ENCODE assay signal across 26 cellular contexts in the genomic region with DNA sequence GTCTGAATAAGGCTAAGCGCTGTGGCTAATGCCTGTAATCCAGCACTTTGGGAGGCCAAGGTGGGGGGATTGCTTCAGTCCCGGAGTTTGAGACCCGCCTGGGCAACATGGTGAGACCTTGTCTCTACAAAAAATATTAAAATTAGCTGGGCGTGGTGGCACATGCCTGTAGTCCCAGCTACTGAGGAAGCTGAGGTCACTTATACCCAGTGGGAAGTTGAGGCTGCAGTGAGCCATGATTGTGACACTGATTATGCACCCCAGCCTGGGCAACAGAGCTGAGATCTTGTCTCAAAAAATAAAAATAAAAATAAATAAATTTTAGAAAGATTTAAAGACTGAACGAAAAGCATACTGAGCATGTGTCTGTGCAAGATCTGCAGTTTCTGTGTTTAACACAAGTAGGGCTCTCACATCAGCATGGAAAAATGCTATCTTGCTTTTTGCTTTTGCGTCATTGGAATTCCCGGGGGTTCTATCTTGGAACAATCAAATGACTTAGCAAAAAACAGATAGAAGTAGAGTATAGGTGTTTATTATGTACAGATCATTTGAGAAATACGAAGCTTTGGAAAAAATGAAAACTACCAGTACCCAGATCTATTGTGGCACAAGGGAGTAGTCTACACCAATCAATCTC.
"Had no signal": no experiment of that assay in that cellular context is flagged by ENCODE, and none has a peak within 500 bp of the region (broad histone marks: within the 10 kb centered on the region; RNA-seq: fewer than 3 reads in every experiment).

No MANE protein-coding gene starts in this region.

- H3K9me3 ChIP-seq: body of pancreas, left lung, right lobe of liver, suprapubic skin, tibial artery had no signal

- H3K36me3 Mint-ChIP-seq: activated CD8-positive, alpha-beta memory T cell treated with anti-CD3 and anti-CD28 coated beads, Interleukin-2, amount 10 ng/mL, durations not matched to agents 7 days and 5 days; activated naive CD4-positive, alpha-beta T cell treated with anti-CD3 and anti-CD28 coated beads, Interleukin-2, amount 50 U/mL, for 24 hours; naive B cell; stimulated activated naive B cell treated with anti-CD40 and anti-IgM and Interleukin-4, amounts not matched to agents 10 μg/mL and 1 μg/mL and 100 μg/mL, for 72 hours had no signal

- H3K27ac Mint-ChIP-seq: activated CD4-positive, alpha-beta T cell treated with anti-CD3 and anti-CD28 coated beads for 36 hours; activated CD8-positive, alpha-beta memory T cell treated with anti-CD3 and anti-CD28 coated beads, Interleukin-2, amount 10 ng/mL, durations not matched to agents 7 days and 5 days; activated CD8-positive, alpha-beta T cell treated with anti-CD3 and anti-CD28 coated beads, Interleukin-2, amount 10 ng/mL, durations not matched to agents 7 days and 5 days; activated naive CD4-positive, alpha-beta T cell treated with anti-CD3 and anti-CD28 coated beads, Interleukin-2, amount 50 U/mL, for 24 hours; activated T-helper 2 cell treated with anti-CD3 and anti-CD28 coated beads, Interferon-gamma antibody, Interleukin-2, Interleukin-4, amounts not matched to agents 10 μg/mL and 5 μg/mL and 100 μg/mL, durations not matched to agents 14 hours and 24 hours and 36 hours; effector memory CD8-positive, alpha-beta T cell; naive B cell; stimulated activated naive B cell treated with anti-CD40 and anti-IgM and Interleukin-4, amounts not matched to agents 10 μg/mL and 1 μg/mL and 100 μg/mL, for 72 hours; T-helper 2 cell treated with Interferon-gamma antibody and Interleukin-4, amounts not matched to agents 5 μg/mL and 100 μg/mL, for 36 hours had no signal

- H3K9me3 Mint-ChIP-seq: T-helper 2 cell treated with Interferon-gamma antibody and Interleukin-4, amounts not matched to agents 5 μg/mL and 100 μg/mL, for 36 hours had no signal

- ATAC-seq: activated CD4-positive, alpha-beta T cell treated with anti-CD3 and anti-CD28 coated beads for 36 hours; activated CD8-positive, alpha-beta memory T cell treated with anti-CD3 and anti-CD28 coated beads, Interleukin-2, amount 10 ng/mL, durations not matched to agents 7 days and 5 days; activated CD8-positive, alpha-beta T cell treated with anti-CD3 and anti-CD28 coated beads, Interleukin-2, amount 10 ng/mL, durations not matched to agents 7 days and 5 days; body of pancreas; effector memory CD8-positive, alpha-beta T cell; left lung; right lobe of liver; stimulated activated naive B cell treated with anti-CD40 and anti-IgM and Interleukin-4, amounts not matched to agents 10 μg/mL and 1 μg/mL and 100 μg/mL, for 72 hours had no signal

- H3K4me1 Mint-ChIP-seq: activated CD4-positive, alpha-beta T cell treated with anti-CD3 and anti-CD28 coated beads for 36 hours; activated CD8-positive, alpha-beta memory T cell treated with anti-CD3 and anti-CD28 coated beads, Interleukin-2, amount 10 ng/mL, durations not matched to agents 7 days and 5 days; activated naive CD4-positive, alpha-beta T cell treated with anti-CD3 and anti-CD28 coated beads, Interleukin-2, amount 50 U/mL, for 24 hours; naive B cell; stimulated activated naive B cell treated with anti-CD40 and anti-IgM and Interleukin-4, amounts not matched to agents 10 μg/mL and 1 μg/mL and 100 μg/mL, for 72 hours had no signal

- H3K27me3 Mint-ChIP-seq: activated CD8-positive, alpha-beta memory T cell treated with anti-CD3 and anti-CD28 coated beads, Interleukin-2, amount 10 ng/mL, durations not matched to agents 7 days and 5 days; activated naive CD4-positive, alpha-beta T cell treated with anti-CD3 and anti-CD28 coated beads, Interleukin-2, amount 50 U/mL, for 24 hours; naive B cell; stimulated activated naive B cell treated with anti-CD40 and anti-IgM and Interleukin-4, amounts not matched to agents 10 μg/mL and 1 μg/mL and 100 μg/mL, for 72 hours had no signal

- H3K27me3 ChIP-seq: body of pancreas, cardiac muscle cell, left lung, right lobe of liver, suprapubic skin, tibial artery had no signal

- H3K4me3 Mint-ChIP-seq: activated CD4-positive, alpha-beta T cell treated with anti-CD3 and anti-CD28 coated beads for 36 hours; activated CD8-positive, alpha-beta memory T cell treated with anti-CD3 and anti-CD28 coated beads, Interleukin-2, amount 10 ng/mL, durations not matched to agents 7 days and 5 days; activated CD8-positive, alpha-beta T cell treated with anti-CD3 and anti-CD28 coated beads, Interleukin-2, amount 10 ng/mL, durations not matched to agents 7 days and 5 days; activated naive CD4-positive, alpha-beta T cell treated with anti-CD3 and anti-CD28 coated beads, Interleukin-2, amount 50 U/mL, for 24 hours; effector memory CD8-positive, alpha-beta T cell; naive B cell; neural crest cell; stimulated activated naive B cell treated with anti-CD40 and anti-IgM and Interleukin-4, amounts not matched to agents 10 μg/mL and 1 μg/mL and 100 μg/mL, for 72 hours; T-helper 2 cell treated with Interferon-gamma antibody and Interleukin-4, amounts not matched to agents 5 μg/mL and 100 μg/mL, for 36 hours had no signal

- H3K4me3 ChIP-seq: body of pancreas, cardiac muscle cell, left lung, right lobe of liver, suprapubic skin, tibial artery had no signal

- H3K27ac ChIP-seq: body of pancreas, cardiac muscle cell, left lung, right lobe of liver, suprapubic skin, tibial artery had no signal

- H3K36me3 ChIP-seq: cardiac muscle cell, left lung, right lobe of liver, suprapubic skin, tibial artery had no signal

- H3K4me1 ChIP-seq: body of pancreas, left lung, right lobe of liver, suprapubic skin, tibial artery had no signal

- DNase-seq: activated CD4-positive, alpha-beta T cell treated with anti-CD3 and anti-CD28 coated beads for 36 hours; activated CD4-positive, CD25-positive, alpha-beta regulatory T cell; activated CD8-positive, alpha-beta memory T cell treated with anti-CD3 and anti-CD28 coated beads, Interleukin-2, amount 10 ng/mL, durations not matched to agents 7 days and 5 days; activated CD8-positive, alpha-beta T cell treated with anti-CD3 and anti-CD28 coated beads, Interleukin-2, amount 10 ng/mL, durations not matched to agents 7 days and 5 days; activated T-cell treated with anti-CD3 and anti-CD28 coated beads, Interleukin-2, amount 50 U/mL, for 48 hours; aorta; body of pancreas; cortex of kidney; effector memory CD8-positive, alpha-beta T cell; erythroblast; foreskin melanocyte; kidney glomerular epithelial cell; left lung; naive B cell; occipital lobe; right lobe of liver; small intestine; stimulated activated naive B cell treated with anti-CD40 and anti-IgM and Interleukin-4, amounts not matched to agents 10 μg/mL and 1 μg/mL and 100 μg/mL, for 72 hours; T-helper 1 cell; tibial artery had no signal
